8 cellular contexts compared by ENCODE assay signal in genomic region chr10:45672201-45673073, GRCh38. TPM values are rescaled to one million over a fixed set of nuclear protein-coding genes. Genes with fewer than 3 reads are reported as not detected.
A peak's percentile ranks its signal among the peaks of the same experiment; 100 is the strongest.
DNase-seq lines count a peak whose midpoint lies in the region; ATAC-seq and TF ChIP-seq lines count a peak whose summit lies in the region.

ZFAND4 (minus strand) TSS chr10:45672772; CDS start chr10:45663725, 9,047 bp downstream.

- peak within 1 kb of the TSS; percentile 85 for H3K27ac Mint-ChIP-seq in neural progenitor cell

- H3K4me1 ChIP-seq in GM23248 (ENCODE audit: insufficient read depth) (no peaks in the 10 kb centered on the region), RWPE2 (ENCODE audit: insufficient read depth, poor library complexity, severe bottlenecking) (no peaks in the 10 kb centered on the region), neural progenitor cell (no peaks in the 10 kb centered on the region)

- peaks cover 14% of the 10 kb centered on the region for H3K4me1 Mint-ChIP-seq in neural progenitor cell

- peak within 1 kb of the TSS; percentile 89 for H3K4me3 Mint-ChIP-seq in neural progenitor cell

- peak within 1 kb of the TSS; percentile 83 for H3K9ac ChIP-seq in GM23248
- H3K9ac ChIP-seq in neural progenitor cell = peak within 1 kb of the TSS; percentile 62

- H3K9me3 ChIP-seq in GM23248 (ENCODE audit: low read depth) (no peaks in the 10 kb centered on the region), RWPE2 (ENCODE audit: severe bottlenecking) (no peaks in the 10 kb centered on the region), neural progenitor cell (ENCODE audit: low read depth) (no peaks in the 10 kb centered on the region)

- peak; percentile 81 for TF ChIP-seq CTCF in RWPE2 (IDR thresholded peaks at IDR 0.05; ENCODE audit: poor library complexity, severe bottlenecking)
- TF ChIP-seq CTCF in foreskin fibroblast (IDR thresholded peaks at IDR 0.05; ENCODE audit: low read depth, low read length) = peak; percentile 27
- TF ChIP-seq CTCF in neural progenitor cell (IDR thresholded peaks at IDR 0.05) = peak; percentile 63

- H2AFZ ChIP-seq in GM23248 (peak within 1 kb of the TSS; percentile 97), neural progenitor cell (replicated peaks) (peak within 1 kb of the TSS; percentile 94)

- peak; percentile 97 for ATAC-seq in RWPE2 (ENCODE audit: low read depth)

- H3K9me3 Mint-ChIP-seq in neural progenitor cell = no peaks in the 10 kb centered on the region

- in situ Hi-C loops in GM23248 (cut with MboI) = loop anchor here (10.0 kb wide), 1 partner anchor 208 kb away; no protein-coding TSS in a partner anchor

- peaks cover 23% of the 10 kb centered on the region for H3K79me2 ChIP-seq in GM23248 (ENCODE audit: insufficient read depth)
- H3K79me2 ChIP-seq in neural progenitor cell (ENCODE audit: low read depth) = peaks cover 46% of the 10 kb centered on the region

- H3K36me3 ChIP-seq in GM23248 (ENCODE audit: low read depth) (no peaks in the 10 kb centered on the region), RWPE2 (ENCODE audit: low read depth) (no peaks in the 10 kb centered on the region), neural progenitor cell (no peaks in the 10 kb centered on the region)

- H3F3A ChIP-seq in GM23248 (ENCODE audit: insufficient read depth) (peaks cover 12% of the 10 kb centered on the region; the same call in 1 of the 2 replicates), neural progenitor cell (ENCODE audit: low read depth) (peaks cover 29% of the 10 kb centered on the region)

- no peaks in the 10 kb centered on the region for H4K20me1 ChIP-seq in GM23248 (ENCODE audit: insufficient read depth)
- H4K20me1 ChIP-seq in neural progenitor cell (ENCODE audit: low read depth) = no peaks in the 10 kb centered on the region

- DNase-seq in ELF-1 (ENCODE audit: low read depth, low spot score) = peak; percentile 99
- peak; percentile 99 for DNase-seq in GM23248
- DNase-seq in LHCN-M2 (ENCODE audit: low read depth) = peak; percentile 93
- DNase-seq in RWPE2 (ENCODE audit: low spot score) = peak; percentile 95
- DNase-seq in activated effector memory CD4-positive, alpha-beta T cell treated with anti-CD3 and anti-CD28 coated beads, Interleukin-2, amount 50 U/mL, for 16 hours = peak; percentile 97
- DNase-seq in foreskin fibroblast = peak; percentile 97 to 98
- peak; percentile 99 for DNase-seq in neural progenitor cell (ENCODE audit: low spot score)
- DNase-seq in stromal cell of bone marrow (ENCODE audit: low read depth) = peak; percentile 91

- H3K4me3 ChIP-seq in GM23248 = peak within 1 kb of the TSS; percentile 86
- H3K4me3 ChIP-seq in RWPE2 (ENCODE audit: severe bottlenecking) = peak within 1 kb of the TSS; percentile 67
- peak within 1 kb of the TSS; percentile 88 to 89 for H3K4me3 ChIP-seq in foreskin fibroblast (ENCODE audit: low read depth in 1 of 2, low read length in 2 of 2)
- H3K4me3 ChIP-seq in neural progenitor cell = peak within 1 kb of the TSS; percentile 68

- H3K9me2 ChIP-seq in GM23248 (ENCODE audit: insufficient read depth) = no peaks in the 10 kb centered on the region

- 1% methylated on average over 63 to 88 of the region's 95 CpGs for WGBS in GM23248 (ENCODE audit: low coverage in 1 of 2, low lambda C conversion rate in 2 of 2, missing lambda C conversion rate in 2 of 2), 2 experiments

- peaks cover 1% of the 10 kb centered on the region for H3K27me3 Mint-ChIP-seq in neural progenitor cell (ENCODE audit: insufficient read depth, low read depth)

- H3K4me2 ChIP-seq in GM23248 (ENCODE audit: unreplicated experiment) = peak within 1 kb of the TSS; percentile 76
- H3K4me2 ChIP-seq in neural progenitor cell = peak within 1 kb of the TSS; percentile 84

- H3K27me3 ChIP-seq in GM23248 (replicated peaks; ENCODE audit: insufficient read depth) (no peaks in the 10 kb centered on the region), RWPE2 (ENCODE audit: insufficient read depth, poor library complexity, severe bottlenecking) (no peaks in the 10 kb centered on the region), neural progenitor cell (no peaks in the 10 kb centered on the region)

- H3K27ac ChIP-seq in GM23248 (peak within 1 kb of the TSS; percentile 69), RWPE2 (ENCODE audit: poor library complexity, severe bottlenecking) (peak within 1 kb of the TSS; percentile 44), neural progenitor cell (peak within 1 kb of the TSS; percentile 61)

- H3K36me3 Mint-ChIP-seq in neural progenitor cell = peaks cover 2% of the 10 kb centered on the region

RNA-seq across cellular contexts. Expression of gene ZFAND4, which starts in this region (rescaled TPM):
- total RNA-seq in GM23248 (2014; rRNA removed; shearing (Covaris generic)) = 5.2 and 8.1 TPM in 2 replicates
- polyA plus RNA-seq in GM23248 (2016; fragmentation: Nextera tagmentation; extraction: Ambion mirVana) = 2.7 and 4.0 TPM in 2 replicates
- total RNA-seq in LHCN-M2 (2014; rRNA removed) = 6.3 and 8.3 TPM in 2 replicates
- polyA plus RNA-seq in LHCN-M2 (2012) = 1.6 TPM
- total RNA-seq in neural progenitor cell (ENCODE audit: low replicate concordance) = 22.8 and 23.8 TPM in 2 replicates

Comparison
In these comparisons a context has a peak if more than half of its experiments do, and no peak if none do; other contexts are left out.
1. Peak in every context shown above with its lines: DNase-seq, ATAC-seq, H3K4me3 ChIP-seq and H3K27ac ChIP-seq.
2. CTCF ChIP-seq: peak in every context shown above with its lines; median percentile 81 in RWPE2; 63 in neural progenitor cell; 27 in foreskin fibroblast.